ENCODE assay signal across 24 cellular contexts in the genomic region with DNA sequence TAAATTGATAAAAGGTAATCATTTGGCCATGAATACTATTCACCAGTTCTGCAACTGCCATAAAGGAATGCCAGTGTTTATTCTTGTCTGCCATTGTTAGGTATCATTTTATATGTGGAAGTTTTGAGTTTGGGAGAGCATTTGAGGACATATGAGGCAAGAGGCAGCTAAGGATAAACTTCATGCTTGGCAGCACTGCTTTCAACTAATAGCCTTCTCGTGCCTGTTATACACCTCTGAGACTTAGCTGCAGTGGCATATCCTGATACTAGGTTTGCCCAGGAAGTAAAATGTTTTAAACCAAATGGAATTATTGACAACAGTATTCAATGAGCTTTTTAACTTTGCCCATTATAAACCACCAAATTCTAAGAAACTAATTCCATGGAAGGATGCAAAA.
"Had no signal": no experiment of that assay in that cellular context is flagged by ENCODE, and none has a peak within 500 bp of the region (broad histone marks: within the 10 kb centered on the region; RNA-seq: fewer than 3 reads in every experiment).

No MANE protein-coding gene starts in this region.

- H3K4me3 ChIP-seq: pancreas, sigmoid colon, uterus had no signal

- H3K27ac ChIP-seq: brain microvascular endothelial cell, pancreas, sigmoid colon had no signal

- ATAC-seq: naive thymus-derived CD8-positive, alpha-beta T cell; stimulated activated memory B cell treated with anti-CD40 and anti-IgM and Interleukin-4, amounts not matched to agents 10 μg/mL and 1 μg/mL and 100 μg/mL, for 72 hours; stimulated activated naive CD8-positive, alpha-beta T cell treated with anti-CD3 and anti-CD28 coated beads, Interleukin-15, amount 100 ng/mL, for 72 hours; WTC11 had no signal

- H3K36me3 ChIP-seq: brain microvascular endothelial cell, pancreas, sigmoid colon, uterus had no signal

- DNase-seq: activated CD4-positive, alpha-beta memory T cell treated with anti-CD3 and anti-CD28 coated beads, Interleukin-2, amount 10 ng/mL, durations not matched to agents 7 days and 5 days; activated CD4-positive, alpha-beta T cell treated with anti-CD3 and anti-CD28 coated beads for 1 hour; activated CD4-positive, alpha-beta T cell treated with anti-CD3 and anti-CD28 coated beads, Interleukin-2, amount 10 ng/mL, durations not matched to agents 7 days and 5 days; activated CD8-positive, alpha-beta memory T cell treated with anti-CD3 and anti-CD28 coated beads, Interleukin-2, amount 50 U/mL, for 48 hours; activated gamma-delta T cell; activated naive CD4-positive, alpha-beta T cell treated with anti-CD3 and anti-CD28 coated beads, Interleukin-2, amount 50 U/mL, for 16 hours; activated T-cell treated with anti-CD3 and anti-CD28 coated beads, Interleukin-2, amount 50 U/mL, for 24 hours; amniotic stem cell; brain microvascular endothelial cell; caudate nucleus; naive thymus-derived CD8-positive, alpha-beta T cell; nucleus accumbens; pancreas; sigmoid colon; small intestine; stimulated activated CD4-positive, alpha-beta T cell treated with anti-CD3 and anti-CD28 coated beads, Interleukin-1b, Interleukin-23, amount 100 ng/mL, for 48 hours; stimulated activated CD4-positive, alpha-beta T cell treated with anti-CD3 and anti-CD28 coated beads, Interleukin-4, amount 100 ng/mL, for 4 hours; stimulated activated CD8-positive, alpha-beta memory T cell treated with anti-CD3 and anti-CD28 coated beads, Interleukin-4, amount 100 ng/mL, for 48 hours; stimulated activated naive CD8-positive, alpha-beta T cell treated with anti-CD3 and anti-CD28 coated beads, Interleukin-15, amount 100 ng/mL, for 72 hours; substantia nigra; T-helper 2 cell; uterus had no signal

- H3K27me3 ChIP-seq: brain microvascular endothelial cell, pancreas, sigmoid colon, uterus had no signal

- H3K9me3 ChIP-seq: pancreas, sigmoid colon, uterus had no signal
